20 cellular contexts compared by ENCODE assay signal in genomic region chr16:87329436-87330256, GRCh38. TPM values are rescaled to one million over a fixed set of nuclear protein-coding genes. Genes with fewer than 3 reads are reported as not detected.
DNase-seq lines count a peak whose midpoint lies in the region; ATAC-seq and TF ChIP-seq lines count a peak whose summit lies in the region.
"Had no signal": no experiment of that assay in that cellular context is flagged by ENCODE, and none has a peak within 500 bp of the region (broad histone marks: within the 10 kb centered on the region; RNA-seq: fewer than 3 reads in every experiment).

No MANE protein-coding gene starts in this region.

- ATAC-seq in activated T-cell treated with anti-CD3 and anti-CD28 coated beads, Interleukin-2, amount 50 U/mL, for 72 hours (replicated peaks in 1 of 2) = no peak
- no peak for ATAC-seq in left colon
- ATAC-seq: activated naive CD8-positive, alpha-beta T cell treated with anti-CD3 and anti-CD28 coated beads, Interleukin-2, amount 50 U/mL, for 24 hours; body of pancreas; naive thymus-derived CD4-positive, alpha-beta T cell; sciatic nerve had no signal

- H3K4me3 Mint-ChIP-seq in activated T-cell treated with anti-CD3 and anti-CD28 coated beads, Interleukin-2, amount 50 U/mL, for 72 hours = no peak overlapping the region
- H3K4me3 Mint-ChIP-seq: activated naive CD8-positive, alpha-beta T cell treated with anti-CD3 and anti-CD28 coated beads, Interleukin-2, amount 50 U/mL, for 24 hours; B cell; HFFc6; naive thymus-derived CD4-positive, alpha-beta T cell had no signal

- no peaks in the 10 kb centered on the region for H3K4me1 Mint-ChIP-seq in activated T-cell treated with anti-CD3 and anti-CD28 coated beads, Interleukin-2, amount 50 U/mL, for 72 hours (ENCODE audit: low read depth)
- H3K4me1 Mint-ChIP-seq: activated naive CD8-positive, alpha-beta T cell treated with anti-CD3 and anti-CD28 coated beads, Interleukin-2, amount 50 U/mL, for 24 hours had no signal

- H3K27me3 Mint-ChIP-seq in activated T-cell treated with anti-CD3 and anti-CD28 coated beads, Interleukin-2, amount 50 U/mL, for 72 hours (ENCODE audit: low read depth) = no peaks in the 10 kb centered on the region
- H3K27me3 Mint-ChIP-seq: activated naive CD8-positive, alpha-beta T cell treated with anti-CD3 and anti-CD28 coated beads, Interleukin-2, amount 50 U/mL, for 24 hours; B cell; naive thymus-derived CD4-positive, alpha-beta T cell had no signal

- H3K4me1 ChIP-seq in right atrium auricular region (peaks cover 0 to 39% of the 10 kb centered on the region in 2 donors), spleen (peaks cover 3 to 10% (median 5%) of the 10 kb centered on the region in 6 donors)

- H3K27ac ChIP-seq in right atrium auricular region (peak overlapping the region; percentile 10 to 53), spleen (no peak overlapping the region)
- H3K27ac ChIP-seq: body of pancreas had no signal

- no peak for DNase-seq in activated T-cell treated with anti-CD3 and anti-CD28 coated beads, Interleukin-2, amount 50 U/mL, for 72 hours
- DNase-seq in activated T-cell treated with anti-CD3 and anti-CD28 coated beads for 4 hours (no peak), cerebellar cortex (ENCODE audit: low spot score) (peak; percentile 56), right atrium auricular region (ENCODE audit: low spot score) (no peak), spleen (peak; percentile 43), T1000 (lab: John Stamatoyannopoulos, UW) (no peak), left colon (no peak), mesenteric fat pad (ENCODE audit: low spot score) (no peak)
- DNase-seq: activated effector memory CD4-positive, alpha-beta T cell treated with Interleukin-2 at 50 U/mL for 16 hours; activated naive CD8-positive, alpha-beta T cell treated with anti-CD3 and anti-CD28 coated beads, Interleukin-2, amount 50 U/mL, for 24 hours; body of pancreas; DMS79; HFFc6; kidney glomerular epithelial cell; naive thymus-derived CD4-positive, alpha-beta T cell; NCI-H1105 treated with DMSO at 0.1 percent for 48 hours; NCI-H446; stimulated activated CD4-positive, alpha-beta T cell treated with anti-CD3 and anti-CD28 coated beads, Interleukin-15, amount 100 ng/mL, for 24 hours had no signal

- no peak for TF ChIP-seq POLR2A in spleen (IDR thresholded peaks at IDR 0.05)

- intact Hi-C loops in spleen (cut with DNase I; ENCODE audit: low total_unique reads) = no loop called here
- intact Hi-C loops in left colon (cut with DNase I, micrococcal nuclease) = no loop called here

- WGBS in spleen, 5 donors = 95 to 97% (median 96%) methylated on average over 17 to 20 of the region's 20 CpGs

- peak overlapping the region; percentile 44 for H3K27ac Mint-ChIP-seq in activated T-cell treated with anti-CD3 and anti-CD28 coated beads, Interleukin-2, amount 50 U/mL, for 72 hours
- H3K27ac Mint-ChIP-seq: activated naive CD8-positive, alpha-beta T cell treated with anti-CD3 and anti-CD28 coated beads, Interleukin-2, amount 50 U/mL, for 24 hours; B cell; HFFc6 had no signal

- no peaks in the 10 kb centered on the region for H3K9me3 Mint-ChIP-seq in activated T-cell treated with anti-CD3 and anti-CD28 coated beads, Interleukin-2, amount 50 U/mL, for 72 hours
- H3K9me3 Mint-ChIP-seq: activated naive CD8-positive, alpha-beta T cell treated with anti-CD3 and anti-CD28 coated beads, Interleukin-2, amount 50 U/mL, for 24 hours; HFFc6; naive thymus-derived CD4-positive, alpha-beta T cell had no signal

- H3K27me3 ChIP-seq in right atrium auricular region = no peaks in the 10 kb centered on the region
- H3K27me3 ChIP-seq in spleen (replicated peaks in 1 of 7) = no peaks in the 10 kb centered on the region
- H3K27me3 ChIP-seq: body of pancreas had no signal

- no peak for TF ChIP-seq CTCF in right atrium auricular region (IDR thresholded peaks at IDR 0.05)
- no peak for TF ChIP-seq CTCF in spleen (IDR thresholded peaks at IDR 0.05 in 8 of 11, conservative IDR thresholded peaks at IDR 0.05 in 3 of 11)

- H3K4me3 ChIP-seq in right atrium auricular region (no peak overlapping the region), spleen (no peak overlapping the region)
- H3K4me3 ChIP-seq: body of pancreas had no signal

- H3K36me3 ChIP-seq in right atrium auricular region (peaks cover 50% of the 10 kb centered on the region), spleen (peaks cover 0 to 78% (median 49%) of the 10 kb centered on the region in 6 donors)

- H3K9me3 ChIP-seq in right atrium auricular region = no peaks in the 10 kb centered on the region
- no peaks in the 10 kb centered on the region for H3K9me3 ChIP-seq in spleen
- H3K9me3 ChIP-seq: body of pancreas had no signal

- H3K36me3 Mint-ChIP-seq in activated T-cell treated with anti-CD3 and anti-CD28 coated beads, Interleukin-2, amount 50 U/mL, for 72 hours (ENCODE audit: insufficient read depth in 2 of 2) = peaks cover 0 to 1% of the 10 kb centered on the region in 2 donors

RNA-seq across cellular contexts. Expression of gene C16orf95, which starts 12.5 kb away (rescaled TPM):
- total RNA-seq in activated T-cell treated with anti-CD3 and anti-CD28 coated beads, Interleukin-2, amount 50 U/mL, for 72 hours = 10 to 100 TPM; 15.1 to 17.8 TPM
- total RNA-seq in right atrium auricular region (1 to 10 TPM in 1 of 2 donors, under 1 TPM in 1; 0.59 to 2.4 TPM), spleen (1 to 10 TPM in 5 of 7 donors, not detected in 2; 1.0 to 2.6 (median 2.0) TPM), left colon (1 to 10 TPM; 4.4 to 6.3 TPM), mesenteric fat pad (5.3 TPM)
- polyA plus RNA-seq in spleen = 1 to 10 TPM; 1.2 to 2.9 (median 2.8) TPM

RNA-seq across cellular contexts. Expression of gene FBXO31, which starts 53.9 kb away (rescaled TPM):
- total RNA-seq in activated T-cell treated with anti-CD3 and anti-CD28 coated beads, Interleukin-2, amount 50 U/mL, for 72 hours = 10 to 100 TPM; 33.7 to 36.8 TPM
- total RNA-seq in right atrium auricular region (10 to 100 TPM; 39.3 to 53.1 TPM), spleen (10 to 100 TPM; 23.6 to 30.6 (median 27.2) TPM), left colon (10 to 100 TPM; 57.5 to 79.8 TPM), mesenteric fat pad (66.9 TPM)
- 10 to 100 TPM in 1 of 3 donors, 1 to 10 TPM in 2; 7.9 to 11.0 (median 9.7) TPM for polyA plus RNA-seq in spleen

Comparison
In these comparisons a context has a peak if more than half of its experiments do, and no peak if none do; other contexts are left out.
1. DNase-seq: peak in cerebellar cortex (single experiment) and spleen (single experiment); none in activated T-cell treated with anti-CD3 and anti-CD28 coated beads, Interleukin-2, amount 50 U/mL, for 72 hours (0 of 2), activated T-cell treated with anti-CD3 and anti-CD28 coated beads for 4 hours (single experiment), right atrium auricular region (single experiment), T1000 (single experiment), left colon (0 of 2) and mesenteric fat pad (single experiment).
2. H3K27ac ChIP-seq: peak in right atrium auricular region (2 of 2); none in spleen (0 of 8).